Comparison of ENCODE assay signal across 29 cellular contexts in genomic region chr2:228157841-228158240, GRCh38. TPM values are rescaled to one million over a fixed set of nuclear protein-coding genes. Genes with fewer than 3 reads are reported as not detected.
DNase-seq lines count a peak whose midpoint lies in the region; ATAC-seq and FAIRE-seq lines count a peak whose summit lies in the region.
"Had no signal": no experiment of that assay in that cellular context is flagged by ENCODE, and none has a peak within 500 bp of the region (broad histone marks: within the 10 kb centered on the region; RNA-seq: fewer than 3 reads in every experiment).

No MANE protein-coding gene starts in this region.

- H2AFZ ChIP-seq in trophoblast cell (ENCODE audit: insufficient read depth, low read length, poor library complexity) = no peak overlapping the region

- no peaks in the 10 kb centered on the region for H3K4me1 Mint-ChIP-seq in activated naive CD8-positive, alpha-beta T cell treated with anti-CD3 and anti-CD28 coated beads for 36 hours
- H3K4me1 Mint-ChIP-seq: CD14-positive monocyte; CD4-positive, alpha-beta memory T cell; CD4-positive, CD25-positive, alpha-beta regulatory T cell; CD8-positive, alpha-beta memory T cell had no signal

- H2AK5ac ChIP-seq in trophoblast cell (ENCODE audit: low read length) = no peak overlapping the region

- H3K27me3 ChIP-seq in trophoblast cell (ENCODE audit: insufficient read depth, low read length) = no peaks in the 10 kb centered on the region
- H3K27me3 ChIP-seq: BE2C, BLaER1 had no signal

- H3K23ac ChIP-seq in trophoblast cell (ENCODE audit: low read length) = peak overlapping the region; percentile 30

- no peak overlapping the region for H4K8ac ChIP-seq in trophoblast cell (ENCODE audit: low read depth, low read length)

- no peaks in the 10 kb centered on the region for H3K79me2 ChIP-seq in trophoblast cell (ENCODE audit: control insufficient read depth, insufficient read depth, low read length, poor library complexity)

- H2BK120ac ChIP-seq in trophoblast cell (ENCODE audit: insufficient read depth, low read length, poor library complexity) = no peak overlapping the region

- no peak overlapping the region for H3K14ac ChIP-seq in trophoblast cell (ENCODE audit: low read length)

- H3K27ac Mint-ChIP-seq in activated naive CD8-positive, alpha-beta T cell treated with anti-CD3 and anti-CD28 coated beads for 36 hours = no peak overlapping the region
- H3K27ac Mint-ChIP-seq: CD14-positive monocyte; CD4-positive, alpha-beta memory T cell; CD4-positive, CD25-positive, alpha-beta regulatory T cell; CD8-positive, alpha-beta memory T cell had no signal

- no peak overlapping the region for H3K18ac ChIP-seq in trophoblast cell (ENCODE audit: low read length)

- no peak for ATAC-seq in HG02678 (IDR thresholded peaks at IDR 0.05; ENCODE audit: unreplicated experiment)
- ATAC-seq: GM12878 had no signal

- H3K36me3 Mint-ChIP-seq in activated naive CD8-positive, alpha-beta T cell treated with anti-CD3 and anti-CD28 coated beads for 36 hours = no peaks in the 10 kb centered on the region
- H3K36me3 Mint-ChIP-seq: CD14-positive monocyte; CD4-positive, alpha-beta memory T cell; CD4-positive, CD25-positive, alpha-beta regulatory T cell; CD8-positive, alpha-beta memory T cell had no signal

- no peaks in the 10 kb centered on the region for H3K9me3 ChIP-seq in trophoblast cell (ENCODE audit: insufficient read depth, low read depth, low read length)
- H3K9me3 ChIP-seq: BE2C had no signal

- no peaks in the 10 kb centered on the region for H3K79me1 ChIP-seq in trophoblast cell (ENCODE audit: low read length)

- H3K4me3 ChIP-seq in trophoblast cell (ENCODE audit: low read depth, low read length) = no peak overlapping the region
- H3K4me3 ChIP-seq: BLaER1, GM12878 had no signal

- H3K4me3 Mint-ChIP-seq in activated naive CD8-positive, alpha-beta T cell treated with anti-CD3 and anti-CD28 coated beads for 36 hours = no peak overlapping the region
- H3K4me3 Mint-ChIP-seq: CD14-positive monocyte; CD4-positive, alpha-beta memory T cell; CD4-positive, CD25-positive, alpha-beta regulatory T cell; CD8-positive, alpha-beta memory T cell had no signal

- H3K9me3 Mint-ChIP-seq in activated naive CD8-positive, alpha-beta T cell treated with anti-CD3 and anti-CD28 coated beads for 36 hours = peaks cover 6% of the 10 kb centered on the region

- no peak overlapping the region for H3K9ac ChIP-seq in trophoblast cell (ENCODE audit: low read length)
- H3K9ac ChIP-seq: BLaER1 had no signal

- H3K36me3 ChIP-seq in trophoblast cell (ENCODE audit: control insufficient read depth in 1 of 2, insufficient read depth in 2 of 2, low read length in 2 of 2) = no peaks in the 10 kb centered on the region
- H3K36me3 ChIP-seq: BE2C, BLaER1 had no signal

- no peak overlapping the region for H3K27ac ChIP-seq in trophoblast cell (ENCODE audit: low read depth, low read length)
- H3K27ac ChIP-seq: BLaER1 had no signal

- no peaks in the 10 kb centered on the region for H3K27me3 Mint-ChIP-seq in activated naive CD8-positive, alpha-beta T cell treated with anti-CD3 and anti-CD28 coated beads for 36 hours
- H3K27me3 Mint-ChIP-seq: CD4-positive, alpha-beta memory T cell; CD4-positive, CD25-positive, alpha-beta regulatory T cell had no signal

- no peak overlapping the region for H3K4ac ChIP-seq in trophoblast cell (ENCODE audit: low read depth, low read length)

- no peak for FAIRE-seq in urothelium cell line (lab: Jason Lieb, UNC)
- FAIRE-seq: A204.1, GM12878, GM12892, GM18507 had no signal

- no peaks in the 10 kb centered on the region for H3K4me1 ChIP-seq in trophoblast cell (ENCODE audit: control insufficient read depth in 1 of 2, insufficient read depth in 2 of 2, low read length in 2 of 2)
- H3K4me1 ChIP-seq: BE2C, BLaER1 had no signal

- no peak overlapping the region for H2BK12ac ChIP-seq in trophoblast cell (ENCODE audit: low read length)

- H4K12ac ChIP-seq in trophoblast cell (ENCODE audit: low read depth, low read length) = no peak overlapping the region

- no peak overlapping the region for H3K4me2 ChIP-seq in trophoblast cell (ENCODE audit: low read length)
- H3K4me2 ChIP-seq: BLaER1 had no signal

- H4K91ac ChIP-seq in trophoblast cell (ENCODE audit: low read depth, low read length) = no peak overlapping the region

- DNase-seq in foreskin melanocyte (peak; percentile 66), trophoblast cell (no peak), urothelium cell line (ENCODE audit: low spot score) (no peak)
- no peak for DNase-seq in activated naive CD8-positive, alpha-beta T cell treated with anti-CD3 and anti-CD28 coated beads for 36 hours
- DNase-seq: 8988T; ACHN; BE2C; C1 segment of cervical spinal cord; CD4-positive, alpha-beta memory T cell; CD4-positive, CD25-positive, alpha-beta regulatory T cell; CD8-positive, alpha-beta memory T cell; COR-L47; DMS 273 treated with DMSO at 0.1 percent for 48 hours; DMS153; DMS53; DMS79; DND-41; EL; GDM1 had no signal

- no peak overlapping the region for H2BK5ac ChIP-seq in trophoblast cell (ENCODE audit: low read depth, low read length, poor library complexity)

RNA-seq across cellular contexts. Expression of gene SPHKAP, which starts 23.6 kb away (rescaled TPM):
- 0.01 TPM in 2 replicates for polyA plus RNA-seq in trophoblast cell (2013)
- total RNA-seq in activated naive CD8-positive, alpha-beta T cell treated with anti-CD3 and anti-CD28 coated beads for 36 hours = not detected
- total RNA-seq: CD4-positive, alpha-beta memory T cell; CD4-positive, CD25-positive, alpha-beta regulatory T cell; CD8-positive, alpha-beta memory T cell; Daoy; G401; GM12878 had no signal
- polyA plus RNA-seq: AG04450; CD14-positive monocyte; CD4-positive, alpha-beta memory T cell; CD4-positive, CD25-positive, alpha-beta regulatory T cell; CD8-positive, alpha-beta memory T cell had no signal
